20 cellular contexts compared by ENCODE assay signal in the genomic region with DNA sequence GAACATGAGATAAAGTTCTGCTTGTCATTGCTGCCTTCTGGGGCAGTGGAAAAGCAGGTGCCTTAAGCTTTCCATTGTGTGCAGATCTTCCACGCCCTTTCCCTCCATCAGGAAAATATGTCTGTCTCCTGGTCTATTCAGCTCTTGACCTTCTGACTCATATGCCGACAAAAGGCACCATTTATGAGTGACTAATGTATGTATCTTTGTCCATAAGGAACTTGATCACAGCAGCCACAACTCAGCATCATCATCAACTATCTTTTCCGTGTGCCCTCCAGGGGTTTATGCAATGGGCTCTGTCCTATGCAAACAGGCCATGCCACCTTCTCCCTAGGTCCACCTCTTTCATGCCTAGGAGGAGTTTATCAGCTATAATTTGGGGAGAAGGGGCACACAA.
DNase-seq lines count a peak whose midpoint lies in the region; ATAC-seq, FAIRE-seq and TF ChIP-seq lines count a peak whose summit lies in the region.
"Had no signal": no experiment of that assay in that cellular context is flagged by ENCODE, and none has a peak within 500 bp of the region (broad histone marks: within the 10 kb centered on the region; RNA-seq: fewer than 3 reads in every experiment).

No MANE protein-coding gene starts in this region.

- no peak overlapping the region for H3K27ac ChIP-seq in RWPE1
- H3K27ac ChIP-seq: BLaER1 treated with 17β-estradiol and CSF1 and Interleukin-3, amounts not matched to agents 10 nM and 100 nM; body of pancreas; prostate gland; spleen; suprapubic skin had no signal

- POLR2A ChIA-PET in RWPE1 (lab: Yijun Ruan, JAX; ENCODE audit: low non-redundant PET): interaction anchor here (0.6 to 0.7 kb wide), 2 partner anchors 81 to 99 kb away, joined by 3 read pairs; no protein-coding TSS in a partner anchor

- no peak for FAIRE-seq in urothelium cell line (lab: Jason Lieb, UNC)

- TF ChIP-seq CTCF in RWPE1 (conservative IDR thresholded peaks at IDR 0.05; ENCODE audit: low read depth): no peak

- CTCF ChIA-PET in RWPE1 (lab: Yijun Ruan, JAX): interaction anchor here (0.5 to 0.7 kb wide), 3 partner anchors 130 to 1894 kb away, joined by 3 to 6 read pairs (median 4); no protein-coding TSS in a partner anchor

- DNase-seq in NCI-H748 (lab: John Stamatoyannopoulos, UW; ENCODE audit: unreplicated experiment) (peak; percentile 28), NCI-H748 treated with DMSO at 0.1 percent for 48 hours (lab: John Stamatoyannopoulos, UW) (no peak), RWPE1 (ENCODE audit: low spot score) (peak; percentile 91), urothelium cell line (ENCODE audit: low spot score) (peak; percentile 21), HuH-7.5 (ENCODE audit: low spot score) (no peak), NCI-H524 treated with DMSO at 0.1 percent for 48 hours (lab: John Stamatoyannopoulos, UW) (no peak), AML-193 (lab: John Stamatoyannopoulos, UW) (no peak)
- DNase-seq: 8988T, body of pancreas, NCI-H1694 treated with DMSO at 0.1 percent for 48 hours, NCI-H345, SHP77, spleen, T-helper 17 cell had no signal

- peak; percentile 80 for ATAC-seq in esophagus mucosa
- ATAC-seq: activated naive CD4-positive, alpha-beta T cell treated with anti-CD3 and anti-CD28 coated beads, Interleukin-2, amount 50 U/mL, for 72 hours; body of pancreas; natural killer cell treated with Interleukin-12 subunit alpha and Interleukin-12 subunit beta and Interleukin-15 and Interleukin-18, amount 100 ng/mL, for 72 hours; T-helper 17 cell had no signal

Comparison
In these comparisons a context has a peak if more than half of its experiments do, and no peak if none do; other contexts are left out.
1. DNase-seq: peak in NCI-H748 (single experiment), RWPE1 (single experiment) and urothelium cell line (single experiment); none in NCI-H748 treated with DMSO at 0.1 percent for 48 hours (single experiment), HuH-7.5 (single experiment), NCI-H524 treated with DMSO at 0.1 percent for 48 hours (single experiment) and AML-193 (0 of 2).